Comparison of ENCODE assay signal across 9 cellular contexts in genomic region chr17:14297161-14297851, GRCh38. TPM values are rescaled to one million over a fixed set of nuclear protein-coding genes. Genes with fewer than 3 reads are reported as not detected.
DNase-seq lines count a peak whose midpoint lies in the region; ATAC-seq, FAIRE-seq and TF ChIP-seq lines count a peak whose summit lies in the region.
"Had no signal": no experiment of that assay in that cellular context is flagged by ENCODE, and none has a peak within 500 bp of the region (broad histone marks: within the 10 kb centered on the region; RNA-seq: fewer than 3 reads in every experiment).

No MANE protein-coding gene starts in this region.

- dilution Hi-C loops in keratinocyte (cut with MboI; ENCODE audit: extremely low pct_ligation_motif_present, low sequenced_read_pairs), result no loop called here

- H3K4me3 ChIP-seq in keratinocyte (ENCODE audit: control insufficient read depth in 2 of 3, extremely low read depth in 1 of 3, insufficient read depth in 2 of 3, low read depth in 1 of 3, low read length in 3 of 3), result peak overlapping the region; percentile 36 to 69 (median 46)

- no peak overlapping the region for H3K27ac ChIP-seq in keratinocyte (ENCODE audit: control insufficient read depth, insufficient read depth, low read length)

- peak overlapping the region; percentile 79 for H3K4me2 ChIP-seq in keratinocyte (ENCODE audit: control insufficient read depth, extremely low read depth, insufficient read depth, low read depth, low read length)

- peak overlapping the region; percentile 87 for H2AFZ ChIP-seq in keratinocyte (ENCODE audit: control insufficient read depth, low read length)

- H3K79me2 ChIP-seq in keratinocyte (ENCODE audit: control insufficient read depth, insufficient read depth, low read length), result peaks cover 13% of the 10 kb centered on the region

- no peaks in the 10 kb centered on the region for H3K36me3 ChIP-seq in keratinocyte (ENCODE audit: control insufficient read depth in 2 of 2, extremely low read depth in 1 of 2, insufficient read depth in 2 of 2, low read length in 2 of 2)

- no peak for FAIRE-seq in keratinocyte (lab: Jason Lieb, UNC)
- FAIRE-seq: islet of Langerhans had no signal

- no peaks in the 10 kb centered on the region for H3K9me1 ChIP-seq in keratinocyte (ENCODE audit: control insufficient read depth, extremely low read depth, insufficient read depth, low read length)

- H4K20me1 ChIP-seq in keratinocyte (ENCODE audit: control insufficient read depth, extremely low read depth, insufficient read depth, low read length), result no peaks in the 10 kb centered on the region

- peaks cover 57% of the 10 kb centered on the region for H3K27me3 ChIP-seq in keratinocyte (ENCODE audit: control insufficient read depth, extremely low read depth, insufficient read depth, low read length)

- peak; percentile 42 for DNase-seq in CD1c-positive myeloid dendritic cell (ENCODE audit: extremely low spot score)
- DNase-seq in M059J (ENCODE audit: low read depth), result peak; percentile 59
- peak; percentile 45 for DNase-seq in amniotic epithelial cell (ENCODE audit: low read depth)
- DNase-seq in keratinocyte (ENCODE audit: low read depth, low spot score), result no peak
- DNase-seq in stimulated activated naive CD8-positive, alpha-beta T cell treated with anti-CD3 and anti-CD28 coated beads, Interleukin-15, Interleukin-2, amounts not matched to agents 100 U/mL and 50 U/mL, for 24 hours, result peak; percentile 50
- DNase-seq in effector CD4-positive, alpha-beta T cell, result no peak

- no peaks in the 10 kb centered on the region for H3K9me3 ChIP-seq in keratinocyte (ENCODE audit: control insufficient read depth, low read depth, low read length)

- peak overlapping the region; percentile 44 for H3K9ac ChIP-seq in keratinocyte (ENCODE audit: control insufficient read depth, extremely low read depth, insufficient read depth, low read length)

- peak in 2 of 3 experiments; percentile 43 to 56 for TF ChIP-seq CTCF in keratinocyte (optimal IDR thresholded peaks at IDR 0.05 in 1 of 3, IDR thresholded peaks at IDR 0.05 in 1 of 3, conservative IDR thresholded peaks at IDR 0.05 in 1 of 3; ENCODE audit: extremely low read depth in 1 of 3, insufficient read depth in 2 of 3, low read length in 3 of 3)

- H3K4me1 ChIP-seq in keratinocyte (ENCODE audit: control insufficient read depth, extremely low read depth, insufficient read depth, low read length), result peaks cover 10% of the 10 kb centered on the region

- ATAC-seq in stimulated activated naive CD8-positive, alpha-beta T cell treated with anti-CD3 and anti-CD28 coated beads, Interleukin-15, Interleukin-2, amounts not matched to agents 100 U/mL and 50 U/mL, for 24 hours, result no peak
- ATAC-seq in HG02885 (IDR thresholded peaks at IDR 0.05; ENCODE audit: poor library complexity, unreplicated experiment), result no peak
- ATAC-seq in activated CD4-positive, CD25-positive, alpha-beta regulatory T cell treated with anti-CD3 and anti-CD28 coated beads, Interleukin-2, amount 50 U/mL, for 24 hours, result no peak

RNA-seq across cellular contexts. Expression of gene HS3ST3B1, which starts 3.6 kb away (rescaled TPM):
- total RNA-seq in M059J (2014; rRNA removed; shearing (Covaris generic)), result 3.3 and 8.2 TPM in 2 replicates
- polyA plus RNA-seq in keratinocyte, result 3.7 to 5.6 TPM (median 3.9 TPM) in 3 replicates
- 0.72 TPM for polyA plus RNA-seq in keratinocyte (2011; ENCODE audit: low read depth)
- 3.2 and 4.1 TPM in 2 replicates for polyA plus RNA-seq in keratinocyte (2011; cell fraction: cytosol; rRNA removed)
- polyA plus RNA-seq in keratinocyte (2011; cell fraction: nucleus; rRNA removed), result 8.7 and 9.3 TPM in 2 replicates
- 1.4 and 7.5 TPM in 2 replicates for polyA plus RNA-seq in keratinocyte (2012; ENCODE audit: low replicate concordance)
- polyA minus RNA-seq in keratinocyte, result 7.7 to 13.0 TPM (median 8.8 TPM) in 3 replicates
- polyA minus RNA-seq in keratinocyte (2011; cell fraction: cytosol; rRNA and poly(A)+ RNA removed), result 14.6 TPM
- 13.0 and 16.8 TPM in 2 replicates for polyA minus RNA-seq in keratinocyte (2011; cell fraction: nucleus; rRNA and poly(A)+ RNA removed)

Comparison
In these comparisons a context has a peak if more than half of its experiments do, and no peak if none do; other contexts are left out.
1. DNase-seq: peak in CD1c-positive myeloid dendritic cell (single experiment), M059J (single experiment), amniotic epithelial cell (single experiment) and stimulated activated naive CD8-positive, alpha-beta T cell treated with anti-CD3 and anti-CD28 coated beads, Interleukin-15, Interleukin-2, amounts not matched to agents 100 U/mL and 50 U/mL, for 24 hours (single experiment); none in keratinocyte (single experiment) and effector CD4-positive, alpha-beta T cell (single experiment).